ENCODE assay signal across 19 cellular contexts in the genomic region with DNA sequence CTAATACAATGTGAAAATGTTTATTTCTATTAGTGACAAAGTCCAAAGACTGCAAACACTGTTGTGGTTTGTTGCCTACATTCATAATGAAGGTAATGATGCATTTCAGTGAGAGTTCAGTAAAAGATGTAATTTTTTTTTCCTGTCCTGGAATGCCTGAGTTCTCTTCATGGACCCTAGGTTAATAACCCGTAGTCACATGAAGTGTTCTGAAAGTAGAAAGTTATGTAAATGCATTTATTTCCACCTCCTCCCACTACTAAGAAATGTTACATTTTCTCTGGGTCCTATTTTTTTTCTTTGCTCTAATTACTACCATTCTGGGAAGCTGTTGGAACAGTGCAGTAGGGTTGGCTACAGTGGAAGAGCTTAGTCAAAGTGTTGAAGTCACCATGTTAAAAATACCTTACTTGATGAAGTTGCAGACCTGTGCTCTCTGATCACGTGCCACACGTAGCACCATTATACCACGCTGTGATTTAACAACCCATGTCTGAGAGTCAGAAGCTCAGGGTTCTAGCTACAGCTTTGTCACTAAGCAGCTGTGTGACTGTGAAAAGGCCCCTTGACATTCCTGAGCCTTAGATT.
DNase-seq lines count a peak whose midpoint lies in the region; ATAC-seq and TF ChIP-seq lines count a peak whose summit lies in the region.
"Had no signal": no experiment of that assay in that cellular context is flagged by ENCODE, and none has a peak within 500 bp of the region (broad histone marks: within the 10 kb centered on the region; RNA-seq: fewer than 3 reads in every experiment).

No MANE protein-coding gene starts in this region.

- H3K4me3 Mint-ChIP-seq in T-cell = no peak overlapping the region
- H3K4me3 Mint-ChIP-seq: activated T-cell treated with anti-CD3 and anti-CD28 coated beads, Interleukin-2, amount 50 U/mL, for 24 hours; stimulated activated memory B cell treated with anti-CD40 and anti-IgM and Interleukin-4, amounts not matched to agents 10 μg/mL and 1 μg/mL and 100 μg/mL, for 72 hours had no signal

- no peaks in the 10 kb centered on the region for H3K36me3 ChIP-seq in prostate gland
- H3K36me3 ChIP-seq: cardiac muscle cell, pancreas, upper lobe of left lung, WERI-Rb-1 had no signal

- ATAC-seq in Right ventricle myocardium inferior = peak; percentile 72
- ATAC-seq in left cardiac atrium = peak; percentile 72 to 82
- ATAC-seq in T-cell (replicated peaks in 1 of 4) = no peak
- no peak for ATAC-seq in GM21367 (IDR thresholded peaks at IDR 0.05; ENCODE audit: unreplicated experiment)
- no peak for ATAC-seq in GM21447 (IDR thresholded peaks at IDR 0.05; ENCODE audit: unreplicated experiment)
- ATAC-seq: activated naive CD4-positive, alpha-beta T cell treated with anti-CD3 and anti-CD28 coated beads, Interleukin-2, amount 50 U/mL, for 72 hours; stimulated activated memory B cell treated with anti-CD40 and anti-IgM and Interleukin-4, amounts not matched to agents 10 μg/mL and 1 μg/mL and 100 μg/mL, for 72 hours had no signal

- peaks cover 11 to 14% of the 10 kb centered on the region in 2 donors for H3K27me3 Mint-ChIP-seq in T-cell

- no peak for TF ChIP-seq POLR2A in prostate gland (IDR thresholded peaks at IDR 0.05)

- no peaks in the 10 kb centered on the region for H3K4me1 ChIP-seq in prostate gland (replicated peaks)

- CTCF ChIA-PET in T-cell (lab: Charles Lee) = interaction anchor here in 1 of 2 donors (0.6 kb wide), 1 partner anchor 29 kb away, joined by 4 read pairs; no protein-coding TSS in a partner anchor

- H3K4me1 Mint-ChIP-seq in T-cell = no peaks in the 10 kb centered on the region
- H3K4me1 Mint-ChIP-seq: stimulated activated memory B cell treated with anti-CD40 and anti-IgM and Interleukin-4, amounts not matched to agents 10 μg/mL and 1 μg/mL and 100 μg/mL, for 72 hours had no signal

- WGBS in prostate gland = 78% methylated on average over 4 of the region's 4 CpGs

- intact Hi-C loops in Right ventricle myocardium inferior (cut with DNase I) = loop anchor here (2.0 to 10.0 kb wide), 2 partner anchors 95 to 161 kb away; no protein-coding TSS in a partner anchor
- intact Hi-C loops in cardiac septum (cut with DNase I) = loop anchor here (2.0 kb wide), 1 partner anchor 95 kb away; no protein-coding TSS in a partner anchor
- intact Hi-C loops in left cardiac atrium (cut with DNase I) = loop anchor here in 1 of 2 donors (10.0 kb wide), 1 partner anchor 91 kb away; no protein-coding TSS in a partner anchor
- intact Hi-C loops in prostate gland (cut with DNase I) = no loop called here
- intact Hi-C loops in head of caudate nucleus (cut with DNase I) = no loop called here

- H3K27me3 ChIP-seq in prostate gland (replicated peaks; ENCODE audit: insufficient read depth) = no peaks in the 10 kb centered on the region
- H3K27me3 ChIP-seq: cardiac muscle cell, pancreas, upper lobe of left lung had no signal

- no peaks in the 10 kb centered on the region for H3K36me3 Mint-ChIP-seq in T-cell
- H3K36me3 Mint-ChIP-seq: stimulated activated memory B cell treated with anti-CD40 and anti-IgM and Interleukin-4, amounts not matched to agents 10 μg/mL and 1 μg/mL and 100 μg/mL, for 72 hours had no signal

- H3K9me3 Mint-ChIP-seq in T-cell = no peaks in the 10 kb centered on the region
- H3K9me3 Mint-ChIP-seq: activated T-cell treated with anti-CD3 and anti-CD28 coated beads, Interleukin-2, amount 50 U/mL, for 24 hours had no signal

- POLR2A ChIA-PET in T-cell (lab: Charles Lee) = no interaction called here

- no peaks in the 10 kb centered on the region for H3K9me3 ChIP-seq in prostate gland
- H3K9me3 ChIP-seq: pancreas, upper lobe of left lung had no signal

- TF ChIP-seq CTCF in prostate gland (IDR thresholded peaks at IDR 0.05) = no peak

- no peak overlapping the region for H3K27ac Mint-ChIP-seq in T-cell
- H3K27ac Mint-ChIP-seq: activated T-cell treated with anti-CD3 and anti-CD28 coated beads, Interleukin-2, amount 50 U/mL, for 24 hours; stimulated activated memory B cell treated with anti-CD40 and anti-IgM and Interleukin-4, amounts not matched to agents 10 μg/mL and 1 μg/mL and 100 μg/mL, for 72 hours had no signal

- H3K4me3 ChIP-seq in prostate gland = no peak overlapping the region
- H3K4me3 ChIP-seq: cardiac muscle cell, pancreas, upper lobe of left lung had no signal

- peak overlapping the region; percentile 57 to 73 for H3K27ac ChIP-seq in prostate gland
- H3K27ac ChIP-seq: cardiac muscle cell, WERI-Rb-1 had no signal

- DNase-seq in Right ventricle myocardium inferior (ENCODE audit: missing footprints) = no peak
- DNase-seq in cardiac septum (ENCODE audit: low spot score) = no peak
- DNase-seq in left cardiac atrium = no peak
- DNase-seq in prostate gland (ENCODE audit: low spot score) = no peak
- no peak for DNase-seq in head of caudate nucleus
- no peak for DNase-seq in T-cell
- DNase-seq: activated CD4-positive, alpha-beta T cell treated with anti-CD3 and anti-CD28 coated beads, Interleukin-2, amount 50 U/mL, for 48 hours; activated T-cell treated with anti-CD3 and anti-CD28 coated beads, Interleukin-2, amount 50 U/mL, for 24 hours; effector CD8-positive, alpha-beta T cell; Karpas-422; NK-92 treated with Interleukin-12 subunit alpha and Interleukin-12 subunit beta, amount 100 ng/mL, for 24 hours; pancreas; WERI-Rb-1 had no signal

Comparison
In these comparisons a context has a peak if more than half of its experiments do, and no peak if none do; other contexts are left out.
1. ATAC-seq: peak in Right ventricle myocardium inferior (single experiment) and left cardiac atrium (2 of 2); none in T-cell (0 of 4), GM21367 (single experiment) and GM21447 (single experiment).
2. intact Hi-C loops: an anchor here in Right ventricle myocardium inferior (2.0 to 10.0 kb wide) and cardiac septum (2.0 kb wide); none called in prostate gland and head of caudate nucleus.